Comparison of ENCODE assay signal across 8 cellular contexts in the genomic region with DNA sequence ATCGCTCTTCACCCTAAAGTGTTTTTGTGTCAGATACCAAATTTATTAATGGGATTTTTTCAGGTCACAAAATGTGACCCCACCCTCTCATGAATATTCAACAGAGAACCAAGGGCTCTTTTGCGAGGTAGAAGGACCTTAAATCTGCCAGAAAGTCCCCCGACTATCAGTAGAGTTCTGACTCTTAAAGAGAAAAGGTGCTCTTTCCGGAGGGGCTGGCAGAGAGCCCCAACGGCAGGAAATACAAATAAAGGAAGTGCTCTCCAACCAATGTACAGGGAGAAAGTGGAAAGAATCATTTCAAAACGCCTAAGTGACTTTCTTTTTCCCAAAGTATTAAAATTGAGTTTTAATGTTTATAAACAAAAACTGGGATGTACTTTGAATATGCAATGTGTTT.
A peak's percentile ranks its signal among the peaks of the same experiment; 100 is the strongest.
DNase-seq lines count a peak whose midpoint lies in the region; ATAC-seq and TF ChIP-seq lines count a peak whose summit lies in the region.

No MANE protein-coding gene starts in this region.

- no peaks in the 10 kb centered on the region for H3K27me3 ChIP-seq in osteoblast (ENCODE audit: insufficient read depth, low read length)

- ATAC-seq in central memory CD8-positive, alpha-beta T cell (replicated peaks; ENCODE audit: extremely low read depth, poor library complexity, severe bottlenecking): no peak
- no peak for ATAC-seq in GM21360 (IDR thresholded peaks at IDR 0.05; ENCODE audit: unreplicated experiment)

- H3K9me3 ChIP-seq in osteoblast (ENCODE audit: low read depth, low read length): no peaks in the 10 kb centered on the region

- peak; percentile 27 for DNase-seq in Daoy (ENCODE audit: low read depth)
- peak; percentile 57 for DNase-seq in NCI-H748 (lab: John Stamatoyannopoulos, UW; ENCODE audit: unreplicated experiment)
- no peak for DNase-seq in central memory CD8-positive, alpha-beta T cell (ENCODE audit: low spot score in 2 of 2)
- no peak for DNase-seq in osteoblast (ENCODE audit: insufficient read length, low spot score, missing footprints)
- no peak for DNase-seq in NCI-H526 (lab: John Stamatoyannopoulos, UW)
- DNase-seq in HUDEP-2 (lab: John Stamatoyannopoulos, UW; ENCODE audit: unreplicated experiment in 76 of 76): no peak
- no peak for DNase-seq in hippocampal formation (lab: John Stamatoyannopoulos, UW)

- peaks cover 4% of the 10 kb centered on the region for H4K20me1 ChIP-seq in osteoblast (ENCODE audit: insufficient read depth, low read length)

- peak overlapping the region; percentile 47 for H3K27ac Mint-ChIP-seq in central memory CD8-positive, alpha-beta T cell (ENCODE audit: low read depth)

- H3K27me3 Mint-ChIP-seq in central memory CD8-positive, alpha-beta T cell: no peaks in the 10 kb centered on the region

- H3K36me3 ChIP-seq in osteoblast (ENCODE audit: insufficient read depth, low read length): no peaks in the 10 kb centered on the region

- H3K4me2 ChIP-seq in osteoblast (ENCODE audit: insufficient read depth, low read length): peak overlapping the region; percentile 89

- H3K79me2 ChIP-seq in osteoblast (ENCODE audit: insufficient read depth, low read length): peaks cover 93% of the 10 kb centered on the region

- H3K9me3 Mint-ChIP-seq in central memory CD8-positive, alpha-beta T cell: no peaks in the 10 kb centered on the region

- H3K4me1 Mint-ChIP-seq in central memory CD8-positive, alpha-beta T cell: peaks cover 57% of the 10 kb centered on the region

- peaks cover 42% of the 10 kb centered on the region for H3K4me1 ChIP-seq in osteoblast (ENCODE audit: insufficient read depth, low read length)

- H3K36me3 Mint-ChIP-seq in central memory CD8-positive, alpha-beta T cell (ENCODE audit: insufficient read depth): peaks cover 9% of the 10 kb centered on the region

- no peak overlapping the region for H3K4me3 ChIP-seq in osteoblast (ENCODE audit: insufficient read depth, low read length)

- no peak overlapping the region for H2AFZ ChIP-seq in osteoblast (ENCODE audit: low read length)

- no peak overlapping the region for H3K4me3 Mint-ChIP-seq in central memory CD8-positive, alpha-beta T cell

- peak overlapping the region; percentile 97 for H3K27ac ChIP-seq in osteoblast (ENCODE audit: low read depth, low read length)

- TF ChIP-seq CTCF in osteoblast (IDR thresholded peaks at IDR 0.05; ENCODE audit: extremely low read depth, low read depth, low read length): no peak

Comparison
In these comparisons a context has a peak if more than half of its experiments do, and no peak if none do; other contexts are left out.
1. DNase-seq: peak in Daoy (single experiment) and NCI-H748 (single experiment); none in central memory CD8-positive, alpha-beta T cell (0 of 2), osteoblast (single experiment), NCI-H526 (0 of 2), HUDEP-2 (0 of 76) and hippocampal formation (0 of 2).